1 cellular context compared by ENCODE assay signal in genomic region chr2:113027691-113028090, GRCh38.
TF ChIP-seq lines count a peak whose summit lies in the region.

No MANE protein-coding gene starts in this region.

TF ChIP-seq in GM23338, 12 proteins besides CTCF, POLR2A, EP300 and RAD21:
- TF ChIP-seq ZNF462 (CRISPR knock-in tag; IDR thresholded peaks at IDR 0.05) (no peak), ZNF331 (CRISPR knock-in tag; IDR thresholded peaks at IDR 0.05; ENCODE audit: low read depth) (no peak), POLR2AphosphoS5 (IDR thresholded peaks at IDR 0.05; ENCODE audit: low read depth) (no peak), STAT1 (IDR thresholded peaks at IDR 0.05; ENCODE audit: unreplicated experiment) (no peak)
TF ChIP-seq in GM23338: peak in this region for 0.
